Comparison of ENCODE assay signal across 23 cellular contexts in genomic region chr5:136135536-136135935, GRCh38. TPM values are rescaled to one million over a fixed set of nuclear protein-coding genes. Genes with fewer than 3 reads are reported as not detected.
DNase-seq lines count a peak whose midpoint lies in the region; TF ChIP-seq lines count a peak whose summit lies in the region.
"Had no signal": no experiment of that assay in that cellular context is flagged by ENCODE, and none has a peak within 500 bp of the region (broad histone marks: within the 10 kb centered on the region; RNA-seq: fewer than 3 reads in every experiment).

No MANE protein-coding gene starts in this region.

- peak overlapping the region; percentile 68 for H3K4me2 ChIP-seq in Loucy (ENCODE audit: low read depth, low read length, poor library complexity, severe bottlenecking)
- H3K4me2 ChIP-seq in mammary epithelial cell (ENCODE audit: insufficient read depth, low read depth, low read length) = peak overlapping the region; percentile 18

- H3K27me3 Mint-ChIP-seq in activated naive CD8-positive, alpha-beta T cell treated with anti-CD3 and anti-CD28 coated beads for 36 hours = peaks cover 30% of the 10 kb centered on the region

- TF ChIP-seq CTCF in Loucy (conservative IDR thresholded peaks at IDR 0.05; ENCODE audit: low read length) = no peak
- TF ChIP-seq CTCF in mammary epithelial cell (conservative IDR thresholded peaks at IDR 0.05 in 1 of 2, IDR thresholded peaks at IDR 0.05 in 1 of 2; ENCODE audit: extremely low read depth in 1 of 2, insufficient read depth in 1 of 2, low read depth in 1 of 2, low read length in 2 of 2) = no peak

- in situ Hi-C loops in mammary epithelial cell (cut with MboI; ENCODE audit: low sequenced_read_pairs in 2 of 2) = no loop called here

- peaks cover 4% of the 10 kb centered on the region for H3K27me3 ChIP-seq in Loucy (ENCODE audit: insufficient read depth, low read length, poor library complexity, severe bottlenecking)
- H3K27me3 ChIP-seq in mammary epithelial cell (ENCODE audit: insufficient read depth, low read length) = no peaks in the 10 kb centered on the region
- H3K27me3 ChIP-seq: cardiac muscle cell, stomach had no signal

- H2AFZ ChIP-seq in Loucy (ENCODE audit: low read length) (no peak overlapping the region), mammary epithelial cell (ENCODE audit: low read depth, low read length) (no peak overlapping the region)

- no peak for DNase-seq in mammary epithelial cell
- DNase-seq in iris pigment epithelial cell (ENCODE audit: low read depth) = peak; percentile 9
- DNase-seq in smooth muscle cell of the brain vasculature (ENCODE audit: low read depth, low spot score) = peak; percentile 2
- no peak for DNase-seq in activated naive CD8-positive, alpha-beta T cell treated with anti-CD3 and anti-CD28 coated beads for 36 hours
- no peak for DNase-seq in activated CD4-positive, alpha-beta T cell treated with anti-CD3 and anti-CD28 coated beads, Interleukin-2, amount 50 U/mL, for 48 hours
- DNase-seq in activated naive CD4-positive, alpha-beta T cell (lab: John Stamatoyannopoulos, UW) = no peak
- DNase-seq in NCI-H524 treated with DMSO at 0.1 percent for 48 hours (lab: John Stamatoyannopoulos, UW) = no peak
- DNase-seq: activated CD4-positive, alpha-beta T cell treated with anti-CD3 and anti-CD28 coated beads for 48 hours; AML-193; H9; Kasumi-1; left cardiac atrium; NCI-H524; Right ventricle myocardium superior; stimulated activated CD4-positive, alpha-beta T cell treated with anti-CD3 and anti-CD28 coated beads, Interleukin-12 subunit alpha, Interleukin-12 subunit beta, amount 100 ng/mL, for 4 hours; stomach; T-cell had no signal

- peaks cover 70% of the 10 kb centered on the region for H4K20me1 ChIP-seq in Loucy (ENCODE audit: insufficient read depth, low read length, poor library complexity, severe bottlenecking)
- peaks cover 11% of the 10 kb centered on the region for H4K20me1 ChIP-seq in mammary epithelial cell (ENCODE audit: insufficient read depth, low read length)

- H3K36me3 ChIP-seq in Loucy (ENCODE audit: insufficient read depth, low read length) = no peaks in the 10 kb centered on the region
- H3K36me3 ChIP-seq in mammary epithelial cell (ENCODE audit: insufficient read depth, low read length) = no peaks in the 10 kb centered on the region
- H3K36me3 ChIP-seq: cardiac muscle cell, stomach had no signal

- H3K4me3 ChIP-seq in Loucy (ENCODE audit: low read length, poor library complexity, severe bottlenecking) (peak overlapping the region; percentile 96), mammary epithelial cell (replicated peaks in 1 of 3; ENCODE audit: insufficient read depth in 1 of 3, low read depth in 2 of 3, low read length in 3 of 3) (no peak overlapping the region)
- H3K4me3 ChIP-seq: cardiac muscle cell had no signal

- H3K4me3 Mint-ChIP-seq in activated naive CD8-positive, alpha-beta T cell treated with anti-CD3 and anti-CD28 coated beads for 36 hours = no peak overlapping the region
- H3K4me3 Mint-ChIP-seq: H9, T-cell had no signal

- H3K4me1 ChIP-seq in Loucy (ENCODE audit: insufficient read depth, low read length, poor library complexity, severe bottlenecking) (peaks cover 54% of the 10 kb centered on the region), mammary epithelial cell (ENCODE audit: insufficient read depth, low read length) (peaks cover 37% of the 10 kb centered on the region)

- CTCF ChIA-PET in mammary epithelial cell (lab: Charles Lee; ENCODE audit: low non-redundant PET) = no interaction called here

- no peaks in the 10 kb centered on the region for H3K9me2 ChIP-seq in Loucy (replicated peaks; ENCODE audit: low read depth, low read length)

- peaks cover 78% of the 10 kb centered on the region for H3K79me2 ChIP-seq in Loucy (ENCODE audit: insufficient read depth, low read length)
- H3K79me2 ChIP-seq in mammary epithelial cell (ENCODE audit: insufficient read depth, low read length) = peaks cover 81% of the 10 kb centered on the region

- H3K27ac Mint-ChIP-seq in activated naive CD8-positive, alpha-beta T cell treated with anti-CD3 and anti-CD28 coated beads for 36 hours = no peak overlapping the region
- H3K27ac Mint-ChIP-seq: H9, T-cell had no signal

- H3F3A ChIP-seq in Loucy (ENCODE audit: low read depth) = no peaks in the 10 kb centered on the region

- H3K9me3 ChIP-seq in Loucy (ENCODE audit: insufficient read depth, low read depth, low read length) = no peaks in the 10 kb centered on the region
- H3K9me3 ChIP-seq in mammary epithelial cell (replicated peaks; ENCODE audit: insufficient read depth, low read length) = no peaks in the 10 kb centered on the region
- H3K9me3 ChIP-seq: stomach had no signal

- intact Hi-C loops in mammary epithelial cell (cut with micrococcal nuclease) = no loop called here

- no peaks in the 10 kb centered on the region for H3K9me3 Mint-ChIP-seq in activated naive CD8-positive, alpha-beta T cell treated with anti-CD3 and anti-CD28 coated beads for 36 hours
- H3K9me3 Mint-ChIP-seq: H9, T-cell had no signal

- H3K36me3 Mint-ChIP-seq in activated naive CD8-positive, alpha-beta T cell treated with anti-CD3 and anti-CD28 coated beads for 36 hours = peaks cover 1% of the 10 kb centered on the region
- H3K36me3 Mint-ChIP-seq: T-cell had no signal

- dilution Hi-C loops in mammary epithelial cell (cut with HindIII; ENCODE audit: low sequenced_read_pairs) = no loop called here

- 90% methylated on average over 2 of the region's 2 CpGs for WGBS in mammary epithelial cell (ENCODE audit: low coverage, missing lambda C conversion rate)

- H3K4me1 Mint-ChIP-seq in activated naive CD8-positive, alpha-beta T cell treated with anti-CD3 and anti-CD28 coated beads for 36 hours = peaks cover 24% of the 10 kb centered on the region

- BruUV-seq in mammary epithelial cell (replicated peaks; lab: Mats Ljungman, UMichigan) = no TSS peak

- H3K9ac ChIP-seq in Loucy (ENCODE audit: low read depth, low read length, poor library complexity, severe bottlenecking) (no peak overlapping the region), mammary epithelial cell (ENCODE audit: insufficient read depth, low read length) (no peak overlapping the region)

- no peak overlapping the region for H3K27ac ChIP-seq in mammary epithelial cell (ENCODE audit: insufficient read depth, low read depth, low read length)

RNA-seq across cellular contexts. Expression of gene SMAD5, which starts 2.9 kb away (rescaled TPM):
- 10 to 100 TPM; 66.8 to 84.2 TPM for total RNA-seq in mammary epithelial cell
- 60.8 TPM for polyA plus RNA-seq in mammary epithelial cell
- polyA minus RNA-seq in mammary epithelial cell = 49.1 TPM
- 10 to 100 TPM; 10.1 to 10.4 TPM for total RNA-seq in activated naive CD8-positive, alpha-beta T cell treated with anti-CD3 and anti-CD28 coated beads for 36 hours

RNA-seq across cellular contexts. Expression of gene SMIM32, which starts 57.4 kb away (rescaled TPM):
- not detected for total RNA-seq in mammary epithelial cell
- polyA plus RNA-seq in mammary epithelial cell = not detected
- polyA minus RNA-seq in mammary epithelial cell = not detected
- total RNA-seq in activated naive CD8-positive, alpha-beta T cell treated with anti-CD3 and anti-CD28 coated beads for 36 hours = not detected
- total RNA-seq: dermis blood vessel endothelial cell, glomerular endothelial cell, H9, left cardiac atrium, mesenteric fat pad, Right ventricle myocardium superior, T-cell, ureter had no signal
- polyA plus RNA-seq: cardiac muscle cell had no signal

Comparison
In these comparisons a context has a peak if more than half of its experiments do, and no peak if none do; other contexts are left out.
1. DNase-seq: peak in iris pigment epithelial cell (single experiment) and smooth muscle cell of the brain vasculature (single experiment); none in mammary epithelial cell (single experiment), activated naive CD8-positive, alpha-beta T cell treated with anti-CD3 and anti-CD28 coated beads for 36 hours (single experiment), activated CD4-positive, alpha-beta T cell treated with anti-CD3 and anti-CD28 coated beads, Interleukin-2, amount 50 U/mL, for 48 hours (0 of 2), activated naive CD4-positive, alpha-beta T cell (0 of 4) and NCI-H524 treated with DMSO at 0.1 percent for 48 hours (single experiment).
2. RNA of gene SMAD5, which starts 2.9 kb away (total RNA-seq): 66.8 to 84.2 TPM in mammary epithelial cell; 10.1 to 10.4 TPM in activated naive CD8-positive, alpha-beta T cell treated with anti-CD3 and anti-CD28 coated beads for 36 hours; every median in the first group is over 4 times any median in the second.